Comparison of ENCODE assay signal across 8 cellular contexts in the genomic region with DNA sequence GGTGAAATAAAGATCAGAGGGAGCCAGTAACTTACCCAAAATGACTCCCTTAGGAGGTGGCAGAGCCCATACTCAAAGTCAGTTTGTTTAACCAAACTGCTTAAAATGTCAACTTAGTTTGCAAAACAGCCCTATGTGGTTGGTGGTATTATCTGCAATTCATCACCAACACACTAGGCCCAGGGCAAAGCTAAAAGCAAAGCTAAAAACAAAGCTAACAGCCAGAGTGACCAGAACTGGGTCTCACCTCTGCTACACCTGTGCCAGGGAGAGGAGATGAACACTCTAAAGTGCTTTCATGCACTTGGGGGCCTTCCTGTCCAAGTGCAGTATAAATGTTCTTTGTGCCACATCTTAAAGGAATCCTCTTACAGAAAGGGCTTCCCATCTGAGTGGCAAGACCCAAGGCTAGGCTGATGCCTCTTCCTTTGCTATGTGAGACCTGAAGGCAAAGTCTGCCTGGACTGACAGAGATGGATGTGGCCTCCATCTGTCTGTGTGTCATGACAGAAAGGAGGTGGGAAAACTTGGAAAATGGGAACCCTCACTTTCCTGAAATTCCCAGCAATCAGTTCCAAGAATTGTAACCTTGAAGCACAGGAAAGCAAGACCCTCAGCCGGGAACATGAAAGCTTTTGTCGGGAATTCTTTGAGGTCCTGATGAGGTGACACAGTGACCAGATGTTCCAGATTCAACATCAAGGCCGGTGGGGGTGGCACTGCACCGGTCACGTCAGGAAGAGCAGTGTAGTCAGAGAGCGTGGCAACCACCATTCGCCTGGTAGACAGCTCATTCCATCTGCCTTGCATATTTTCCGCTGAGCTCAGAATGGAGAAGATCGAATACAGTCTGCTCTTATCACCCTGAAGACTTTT.
DNase-seq lines count a peak whose midpoint lies in the region; ATAC-seq, FAIRE-seq and TF ChIP-seq lines count a peak whose summit lies in the region.
"Not testable (repeated sequence)": the region's sequence is repeated elsewhere in the genome, so short reads cannot be mapped to it uniquely, and the experiment has no call there.

No MANE protein-coding gene starts in this region.

- H3K9ac ChIP-seq in GM23248; endodermal cell (ENCODE audit: extremely low read depth, low read length, poor library complexity, severe bottlenecking); HepG2 (ENCODE audit: insufficient read depth, low read depth, low read length): not testable (repeated sequence)

- H3K27ac ChIP-seq in GM23248; endodermal cell (ENCODE audit: low read depth, low read length); HepG2 (ENCODE audit: extremely low read length, insufficient read depth, low read length): not testable (repeated sequence)

- TF ChIP-seq RAD21 in HepG2 (CRISPR knock-in tag; IDR thresholded peaks at IDR 0.05): not testable (repeated sequence)

- H2AFZ ChIP-seq in GM23248; HepG2 (ENCODE audit: low read length): not testable (repeated sequence)

- not testable (repeated sequence) for H3K9me2 ChIP-seq in GM23248 (ENCODE audit: insufficient read depth)

- CTCF ChIA-PET in HepG2 (lab: Yijun Ruan, JAX; ENCODE audit: low intra/inter-chr PET ratio, low total read pairs): not testable (repeated sequence)

- 77 to 81% methylated on average over 9 of the region's 9 CpGs for WGBS in GM23248 (ENCODE audit: low coverage in 1 of 2, low lambda C conversion rate in 2 of 2, missing lambda C conversion rate in 2 of 2), 2 experiments
- 93 to 95% methylated on average over 3 to 5 of the region's 9 CpGs for WGBS in endodermal cell (ENCODE audit: insufficient coverage in 1 of 2, insufficient read length in 1 of 2), 2 experiments
- 13% methylated on average over 6 of the region's 9 CpGs for WGBS in HepG2 (ENCODE audit: low lambda C conversion rate)

- TF ChIP-seq CTCF in endodermal cell (conservative IDR thresholded peaks at IDR 0.05); HepG2 (CRISPR knock-in tag; IDR thresholded peaks at IDR 0.05); nephron (IDR thresholded peaks at IDR 0.05; ENCODE audit: unreplicated experiment in 3 of 3): not testable (repeated sequence)

- H3K9me3 Mint-ChIP-seq in T-helper 2 cell treated with Interferon-gamma antibody and Interleukin-4, amounts not matched to agents 5 μg/mL and 100 μg/mL, for 36 hours; activated naive CD8-positive, alpha-beta T cell treated with anti-CD3 and anti-CD28 coated beads, Interleukin-2, amount 50 U/mL, for 24 hours; endodermal cell; nephron; stimulated activated memory B cell treated with anti-CD40 and anti-IgM and Interleukin-4, amounts not matched to agents 10 μg/mL and 1 μg/mL and 100 μg/mL, for 72 hours: not testable (repeated sequence)

- BruUV-seq in HepG2 (replicated peaks; lab: Mats Ljungman, UMichigan): not testable (repeated sequence)

- H3K79me2 ChIP-seq in GM23248 (ENCODE audit: insufficient read depth): peaks cover 27% of the 10 kb centered on the region
- H3K79me2 ChIP-seq in HepG2 (ENCODE audit: insufficient read depth, low read length): not testable (repeated sequence)

- FAIRE-seq in HepG2 (lab: Jason Lieb, UNC): not testable (repeated sequence)

- TF ChIP-seq EP300 in HepG2 (IDR thresholded peaks at IDR 0.05; ENCODE audit: low read depth in 2 of 2, low read length in 2 of 2); HepG2 (CRISPR knock-in tag; IDR thresholded peaks at IDR 0.05; ENCODE audit: borderline replicate concordance): not testable (repeated sequence)

- intact Hi-C loops in HepG2 (cut with micrococcal nuclease; ENCODE audit: unreplicated experiment): not testable (repeated sequence)

- not testable (repeated sequence) for H3K9me3 ChIP-seq in GM23248 (ENCODE audit: low read depth); endodermal cell (ENCODE audit: control insufficient read depth, low read length); HepG2 (ENCODE audit: low read length)

- in situ Hi-C loops in GM23248 (cut with MboI); HepG2 (cut with HindIII; ENCODE audit: extremely low pct_ligation_motif_present, low pct_unique_long_range_greater_than_20kb): not testable (repeated sequence)

- not testable (repeated sequence) for H4K20me1 ChIP-seq in GM23248 (ENCODE audit: insufficient read depth); HepG2 (ENCODE audit: insufficient read depth, low read length)

- not testable (repeated sequence) for H3K4me3 ChIP-seq in GM23248; endodermal cell (ENCODE audit: low read length); HepG2 (replicated peaks in 1 of 3; ENCODE audit: insufficient read depth in 1 of 3, low read depth in 2 of 3, low read length in 3 of 3)

- peaks cover 13% of the 10 kb centered on the region for H3K4me1 Mint-ChIP-seq in T-helper 2 cell treated with Interferon-gamma antibody and Interleukin-4, amounts not matched to agents 5 μg/mL and 100 μg/mL, for 36 hours (ENCODE audit: low read depth)
- peaks cover 34% of the 10 kb centered on the region for H3K4me1 Mint-ChIP-seq in activated naive CD8-positive, alpha-beta T cell treated with anti-CD3 and anti-CD28 coated beads, Interleukin-2, amount 50 U/mL, for 24 hours
- peaks cover 14% of the 10 kb centered on the region for H3K4me1 Mint-ChIP-seq in endodermal cell
- peaks cover 16% of the 10 kb centered on the region for H3K4me1 Mint-ChIP-seq in nephron
- not testable (repeated sequence) for H3K4me1 Mint-ChIP-seq in stimulated activated memory B cell treated with anti-CD40 and anti-IgM and Interleukin-4, amounts not matched to agents 10 μg/mL and 1 μg/mL and 100 μg/mL, for 72 hours

- peak; percentile 75 for DNase-seq in A172 (ENCODE audit: low spot score)
- DNase-seq in GM23248: peak; percentile 11
- not testable (repeated sequence) for DNase-seq in T-helper 2 cell treated with Interferon-gamma antibody and Interleukin-4, amounts not matched to agents 5 μg/mL and 100 μg/mL, for 36 hours (ENCODE audit: low spot score)
- DNase-seq in activated naive CD8-positive, alpha-beta T cell treated with anti-CD3 and anti-CD28 coated beads, Interleukin-2, amount 50 U/mL, for 24 hours: peak; percentile 40
- peak; percentile 36 for DNase-seq in endodermal cell
- DNase-seq in HepG2 (ENCODE audit: low spot score): peak; percentile 52

- H3F3A ChIP-seq in GM23248 (ENCODE audit: insufficient read depth): not testable (repeated sequence)

- H3K27me3 Mint-ChIP-seq in T-helper 2 cell treated with Interferon-gamma antibody and Interleukin-4, amounts not matched to agents 5 μg/mL and 100 μg/mL, for 36 hours (ENCODE audit: low read depth); activated naive CD8-positive, alpha-beta T cell treated with anti-CD3 and anti-CD28 coated beads, Interleukin-2, amount 50 U/mL, for 24 hours; endodermal cell (ENCODE audit: insufficient read depth); nephron (ENCODE audit: low read depth); stimulated activated memory B cell treated with anti-CD40 and anti-IgM and Interleukin-4, amounts not matched to agents 10 μg/mL and 1 μg/mL and 100 μg/mL, for 72 hours: not testable (repeated sequence)

- H3K27me3 ChIP-seq in GM23248 (replicated peaks; ENCODE audit: insufficient read depth); endodermal cell (ENCODE audit: control insufficient read depth, insufficient read depth, low read length, poor library complexity, severe bottlenecking); HepG2 (ENCODE audit: control insufficient read depth in 1 of 2, insufficient read depth in 2 of 2, low read length in 2 of 2): not testable (repeated sequence)

- not testable (repeated sequence) for H3K4me2 ChIP-seq in GM23248 (ENCODE audit: unreplicated experiment)
- H3K4me2 ChIP-seq in HepG2 (ENCODE audit: low read depth, low read length): 0 out of 2 replicates have a peak overlapping the region, but pooled peaks have one; percentile 12

- POLR2A ChIA-PET in HepG2 (lab: Yijun Ruan, JAX): not testable (repeated sequence)

- not testable (repeated sequence) for H3K4me1 ChIP-seq in GM23248 (ENCODE audit: insufficient read depth); endodermal cell (ENCODE audit: control insufficient read depth, insufficient read depth, low read length)
- H3K4me1 ChIP-seq in HepG2 (ENCODE audit: insufficient read depth, low read length): peaks cover 26% of the 10 kb centered on the region

- not testable (repeated sequence) for TF ChIP-seq POLR2A in HepG2 (IDR thresholded peaks at IDR 0.05; ENCODE audit: insufficient read depth in 1 of 2, low read depth in 2 of 2, low read length in 2 of 2)

- peak; percentile 34 for ATAC-seq in activated naive CD8-positive, alpha-beta T cell treated with anti-CD3 and anti-CD28 coated beads, Interleukin-2, amount 50 U/mL, for 24 hours
- ATAC-seq in HepG2: peak; percentile 77
- ATAC-seq in stimulated activated memory B cell treated with anti-CD40 and anti-IgM and Interleukin-4, amounts not matched to agents 10 μg/mL and 1 μg/mL and 100 μg/mL, for 72 hours: peak; percentile 60

- H3K4me3 Mint-ChIP-seq in T-helper 2 cell treated with Interferon-gamma antibody and Interleukin-4, amounts not matched to agents 5 μg/mL and 100 μg/mL, for 36 hours; activated naive CD8-positive, alpha-beta T cell treated with anti-CD3 and anti-CD28 coated beads, Interleukin-2, amount 50 U/mL, for 24 hours; endodermal cell; stimulated activated memory B cell treated with anti-CD40 and anti-IgM and Interleukin-4, amounts not matched to agents 10 μg/mL and 1 μg/mL and 100 μg/mL, for 72 hours: not testable (repeated sequence)
- peak overlapping the region in 2 of 3 experiments; percentile 3 for H3K4me3 Mint-ChIP-seq in nephron

- not testable (repeated sequence) for H3K36me3 Mint-ChIP-seq in T-helper 2 cell treated with Interferon-gamma antibody and Interleukin-4, amounts not matched to agents 5 μg/mL and 100 μg/mL, for 36 hours (ENCODE audit: low read depth); activated naive CD8-positive, alpha-beta T cell treated with anti-CD3 and anti-CD28 coated beads, Interleukin-2, amount 50 U/mL, for 24 hours (ENCODE audit: low read depth); endodermal cell (ENCODE audit: low read depth); nephron (ENCODE audit: low read depth); stimulated activated memory B cell treated with anti-CD40 and anti-IgM and Interleukin-4, amounts not matched to agents 10 μg/mL and 1 μg/mL and 100 μg/mL, for 72 hours

- H3K36me3 ChIP-seq in GM23248 (ENCODE audit: low read depth); endodermal cell (ENCODE audit: control insufficient read depth, insufficient read depth, low read length); HepG2 (replicated peaks in 1 of 2; ENCODE audit: control insufficient read depth in 1 of 2, insufficient read depth in 2 of 2, low read length in 2 of 2): not testable (repeated sequence)

- peak overlapping the region; percentile 26 for H3K27ac Mint-ChIP-seq in T-helper 2 cell treated with Interferon-gamma antibody and Interleukin-4, amounts not matched to agents 5 μg/mL and 100 μg/mL, for 36 hours
- H3K27ac Mint-ChIP-seq in activated naive CD8-positive, alpha-beta T cell treated with anti-CD3 and anti-CD28 coated beads, Interleukin-2, amount 50 U/mL, for 24 hours: peak overlapping the region; percentile 67
- H3K27ac Mint-ChIP-seq in endodermal cell: not testable (repeated sequence)
- H3K27ac Mint-ChIP-seq in nephron: peak overlapping the region; percentile 29 to 65 (median 37)
- H3K27ac Mint-ChIP-seq in stimulated activated memory B cell treated with anti-CD40 and anti-IgM and Interleukin-4, amounts not matched to agents 10 μg/mL and 1 μg/mL and 100 μg/mL, for 72 hours: peak overlapping the region; percentile 54
